Comparison of ENCODE assay signal across 8 cellular contexts in genomic region chr15:60390931-60391501, GRCh38. TPM values are rescaled to one million over a fixed set of nuclear protein-coding genes. Genes with fewer than 3 reads are reported as not detected.
DNase-seq lines count a peak whose midpoint lies in the region; ATAC-seq and TF ChIP-seq lines count a peak whose summit lies in the region.

No MANE protein-coding gene starts in this region.

- peak overlapping the region; percentile 84 for H3K4me2 ChIP-seq in mammary epithelial cell (ENCODE audit: insufficient read depth, low read depth, low read length)

- POLR2A ChIA-PET in BJ (lab: Charles Lee), result interaction anchor here (0.6 to 1.0 kb wide), 2 partner anchors 9 to 1927 kb away, joined by 3 read pairs; no protein-coding TSS in a partner anchor
- POLR2A ChIA-PET in CD8-positive, alpha-beta T cell (lab: Charles Lee), result no interaction called here

- H2AFZ ChIP-seq in mammary epithelial cell (ENCODE audit: low read depth, low read length), result no peak overlapping the region

- H3K4me1 ChIP-seq in mammary epithelial cell (ENCODE audit: insufficient read depth, low read length) (peaks cover 66% of the 10 kb centered on the region), lung (ENCODE audit: control insufficient read depth in 2 of 2, insufficient read depth in 2 of 2, low read length in 2 of 2) (peaks cover 28 to 51% of the 10 kb centered on the region in 2 donors)
- H3K4me1 ChIP-seq in CD8-positive, alpha-beta T cell (ENCODE audit: insufficient read depth, low read length), result peaks cover 6% of the 10 kb centered on the region

- no peaks in the 10 kb centered on the region for H3K9me3 ChIP-seq in mammary epithelial cell (replicated peaks; ENCODE audit: insufficient read depth, low read length)
- no peaks in the 10 kb centered on the region for H3K9me3 ChIP-seq in lung (ENCODE audit: control insufficient read depth in 2 of 2, insufficient read depth in 1 of 2, low read length in 1 of 2)
- no peaks in the 10 kb centered on the region for H3K9me3 ChIP-seq in CD8-positive, alpha-beta T cell (ENCODE audit: low read length)

- in situ Hi-C loops in mammary epithelial cell (cut with MboI; ENCODE audit: low sequenced_read_pairs in 2 of 2), result no loop called here

- peaks cover 40% of the 10 kb centered on the region for H3K4me1 Mint-ChIP-seq in CD8-positive, alpha-beta T cell (ENCODE audit: low read depth)

- H4K20me1 ChIP-seq in mammary epithelial cell (ENCODE audit: insufficient read depth, low read length), result peaks cover 36% of the 10 kb centered on the region

- peak overlapping the region; percentile 30 for H3K4me3 ChIP-seq in BJ (ENCODE audit: low read depth, low read length)
- H3K4me3 ChIP-seq in mammary epithelial cell (replicated peaks in 1 of 3; ENCODE audit: insufficient read depth in 1 of 3, low read depth in 2 of 3, low read length in 3 of 3), result peak overlapping the region in 2 of 3 experiments; percentile 12 to 34
- no peak overlapping the region for H3K4me3 ChIP-seq in lung
- H3K4me3 ChIP-seq in CD8-positive, alpha-beta T cell (ENCODE audit: low read depth, low read length), result no peak overlapping the region

- ATAC-seq in lung (ENCODE audit: insufficient read depth, low FRiP score) (peak; percentile 30), HG03108 (IDR thresholded peaks at IDR 0.05; ENCODE audit: unreplicated experiment) (no peak), HG03045 (IDR thresholded peaks at IDR 0.05; ENCODE audit: unreplicated experiment) (no peak)
- no peak for ATAC-seq in CD8-positive, alpha-beta T cell

- H3K4me3 Mint-ChIP-seq in CD8-positive, alpha-beta T cell, result no peak overlapping the region

- no peaks in the 10 kb centered on the region for H3K27me3 Mint-ChIP-seq in CD8-positive, alpha-beta T cell (ENCODE audit: low read depth)

- no TSS peak for BruUV-seq in mammary epithelial cell (replicated peaks; lab: Mats Ljungman, UMichigan)

- peaks cover 98% of the 10 kb centered on the region for H3K79me2 ChIP-seq in mammary epithelial cell (ENCODE audit: insufficient read depth, low read length)

- 21% methylated on average over 6 of the region's 6 CpGs for WGBS in mammary epithelial cell (ENCODE audit: low coverage, missing lambda C conversion rate)
- 37 to 65% methylated on average over 6 of the region's 6 CpGs for WGBS in lung, 2 donors

- intact Hi-C loops in mammary epithelial cell (cut with micrococcal nuclease), result loop anchor here (2.0 to 5.0 kb wide), 2 partner anchors 62 to 554 kb away; no protein-coding TSS in a partner anchor
- intact Hi-C loops in CD8-positive, alpha-beta T cell (cut with DNase I, micrococcal nuclease), result no loop called here

- H3K27me3 ChIP-seq in BJ (ENCODE audit: control insufficient read depth, insufficient read depth, low read length), result no peaks in the 10 kb centered on the region
- no peaks in the 10 kb centered on the region for H3K27me3 ChIP-seq in mammary epithelial cell (ENCODE audit: insufficient read depth, low read length)
- no peaks in the 10 kb centered on the region for H3K27me3 ChIP-seq in lung (ENCODE audit: control insufficient read depth, insufficient read depth)
- H3K27me3 ChIP-seq in CD8-positive, alpha-beta T cell (ENCODE audit: insufficient read depth, low read length), result no peaks in the 10 kb centered on the region

- no peak overlapping the region for H3K27ac Mint-ChIP-seq in CD8-positive, alpha-beta T cell

- DNase-seq in BJ (ENCODE audit: low read depth) (no peak), LoVo (ENCODE audit: low spot score) (peak; percentile 93), mammary epithelial cell (peak; percentile 92), lung (ENCODE audit: low spot score) (peak; percentile 57)
- DNase-seq in effector CD4-positive, alpha-beta T cell, result no peak
- no peak for DNase-seq in CD8-positive, alpha-beta T cell

- CTCF ChIA-PET in BJ (lab: Yijun Ruan, JAX) (no interaction called here), mammary epithelial cell (lab: Charles Lee; ENCODE audit: low non-redundant PET) (interaction anchor here (0.5 kb wide), 1 partner anchor 389 kb away, joined by 3 read pairs; no protein-coding TSS in a partner anchor)
- CTCF ChIA-PET in CD8-positive, alpha-beta T cell (lab: Charles Lee), result no interaction called here

- dilution Hi-C loops in mammary epithelial cell (cut with HindIII; ENCODE audit: low sequenced_read_pairs), result no loop called here

- H3K36me3 ChIP-seq in BJ (ENCODE audit: control insufficient read depth, insufficient read depth, low read length) (peaks cover 15% of the 10 kb centered on the region), mammary epithelial cell (ENCODE audit: insufficient read depth, low read length) (peaks cover 30% of the 10 kb centered on the region), lung (ENCODE audit: control insufficient read depth in 2 of 2, insufficient read depth in 2 of 2, low read length in 2 of 2) (peaks cover 7 to 10% of the 10 kb centered on the region in 2 donors)
- no peaks in the 10 kb centered on the region for H3K36me3 ChIP-seq in CD8-positive, alpha-beta T cell (ENCODE audit: insufficient read depth, low read length)

- H3K9ac ChIP-seq in mammary epithelial cell (ENCODE audit: insufficient read depth, low read length), result peak overlapping the region; percentile 95

- H3K36me3 Mint-ChIP-seq in CD8-positive, alpha-beta T cell, result no peaks in the 10 kb centered on the region

- H3K9me3 Mint-ChIP-seq in CD8-positive, alpha-beta T cell, result no peaks in the 10 kb centered on the region

- TF ChIP-seq CTCF in BJ (IDR thresholded peaks at IDR 0.05; ENCODE audit: insufficient read depth, low read depth, low read length) (no peak), mammary epithelial cell (conservative IDR thresholded peaks at IDR 0.05 in 1 of 2, IDR thresholded peaks at IDR 0.05 in 1 of 2; ENCODE audit: extremely low read depth in 1 of 2, insufficient read depth in 1 of 2, low read depth in 1 of 2, low read length in 2 of 2) (no peak), lung (IDR thresholded peaks at IDR 0.05; ENCODE audit: control extremely low read depth, extremely low read depth) (no peak)
- TF ChIP-seq CTCF in CD8-positive, alpha-beta T cell (IDR thresholded peaks at IDR 0.05), result no peak

- H3K27ac ChIP-seq in mammary epithelial cell (ENCODE audit: insufficient read depth, low read depth, low read length) (peak overlapping the region; percentile 97), lung (ENCODE audit: low read depth in 1 of 2, low read length in 1 of 2) (peak overlapping the region; percentile 7 to 59)
- H3K27ac ChIP-seq in CD8-positive, alpha-beta T cell (ENCODE audit: low read depth, low read length), result no peak overlapping the region

RNA-seq across cellular contexts. Expression of gene ANXA2, which starts 6.8 kb away (rescaled TPM):
- polyA plus RNA-seq in BJ (2011; rRNA removed) (5,886 and 6,474 TPM in 2 replicates), mammary epithelial cell (10,424 TPM), lung (1,000 to 10,000 TPM; 1,147 to 1,195 TPM)
- 2,251 and 4,059 TPM in 2 replicates for polyA minus RNA-seq in BJ (2011; rRNA and poly(A)+ RNA removed)
- total RNA-seq in mammary epithelial cell (1,000 to 10,000 TPM; 5,384 to 5,597 TPM), lung (1,000 to 10,000 TPM in 1 of 2 donors, 100 to 1,000 TPM in 1; 851 to 1,294 TPM)
- 5,891 TPM for polyA minus RNA-seq in mammary epithelial cell
- 10 to 100 TPM; 25.8 to 31.7 TPM for total RNA-seq in CD8-positive, alpha-beta T cell

Comparison
In these comparisons a context has a peak if more than half of its experiments do, and no peak if none do; other contexts are left out.
1. DNase-seq: peak in LoVo (single experiment), mammary epithelial cell (single experiment) and lung (single experiment); none in BJ (single experiment), effector CD4-positive, alpha-beta T cell (single experiment) and CD8-positive, alpha-beta T cell (0 of 7).
2. H3K4me3 ChIP-seq: peak in BJ (single experiment) and mammary epithelial cell (2 of 3); none in lung (single experiment) and CD8-positive, alpha-beta T cell (single experiment).
3. RNA of gene ANXA2, which starts 6.8 kb away (total RNA-seq): 5,384 to 5,597 TPM in mammary epithelial cell and 851 to 1,294 TPM in lung; 25.8 to 31.7 TPM in CD8-positive, alpha-beta T cell; every median in the first group is over 10 times any median in the second.